1 cellular context compared by ENCODE assay signal in genomic region chr10:102420443-102420809, GRCh38.
TF ChIP-seq lines count a peak whose summit lies in the region.

No MANE protein-coding gene starts in this region.

TF ChIP-seq in endothelial cell of umbilical vein, 7 proteins besides CTCF, POLR2A, EP300 and RAD21:
- no peak for TF ChIP-seq POLR2AphosphoS5 (IDR thresholded peaks at IDR 0.05; ENCODE audit: insufficient read depth, low read depth, low read length)
- TF ChIP-seq MYC (IDR thresholded peaks at IDR 0.05; ENCODE audit: low read depth, low read length): no peak
- no peak for TF ChIP-seq JUN (IDR thresholded peaks at IDR 0.05; ENCODE audit: borderline replicate concordance, insufficient read depth, insufficient read length, low read depth)
- TF ChIP-seq FOS (IDR thresholded peaks at IDR 0.05; ENCODE audit: borderline replicate concordance, insufficient read depth, low read length): no peak
- no peak for TF ChIP-seq EZH2 (IDR thresholded peaks at IDR 0.05; ENCODE audit: borderline replicate concordance, low read depth, low read length, severe bottlenecking)
- TF ChIP-seq, protein P1, sequence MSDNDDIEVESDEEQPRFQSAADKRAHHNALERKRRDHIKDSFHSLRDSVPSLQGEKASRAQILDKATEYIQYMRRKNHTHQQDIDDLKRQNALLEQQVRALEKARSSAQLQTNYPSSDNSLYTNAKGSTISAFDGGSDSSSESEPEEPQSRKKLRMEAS (IDR thresholded peaks at IDR 0.05; ENCODE audit: insufficient read depth, insufficient read length): no peak
- no peak for TF ChIP-seq GATA2 (IDR thresholded peaks at IDR 0.05; ENCODE audit: insufficient read depth, insufficient read length, low read depth, low read length)
TF ChIP-seq in endothelial cell of umbilical vein: peak in this region for 0.
